ENCODE assay signal across 20 cellular contexts in the genomic region with DNA sequence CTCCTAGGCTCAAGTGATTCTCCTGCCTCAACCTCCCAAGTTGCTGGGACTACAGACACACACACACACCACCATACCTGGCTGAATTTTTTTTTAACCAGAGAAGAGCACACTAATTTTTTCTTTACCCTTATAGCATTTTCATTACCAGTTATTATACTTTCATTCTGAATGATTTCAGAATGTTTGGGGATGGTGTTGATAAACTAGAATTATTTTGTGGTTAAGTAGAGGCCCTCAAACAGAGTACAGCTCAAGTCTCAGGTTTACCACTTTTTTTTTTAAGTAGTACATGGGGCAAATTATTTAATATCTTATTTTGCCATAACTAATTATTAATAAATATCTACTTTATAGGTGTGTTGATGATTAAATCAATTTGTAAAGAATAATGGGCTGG.
DNase-seq lines count a peak whose midpoint lies in the region; ATAC-seq, FAIRE-seq and TF ChIP-seq lines count a peak whose summit lies in the region.
"Had no signal": no experiment of that assay in that cellular context is flagged by ENCODE, and none has a peak within 500 bp of the region (broad histone marks: within the 10 kb centered on the region; RNA-seq: fewer than 3 reads in every experiment).

No MANE protein-coding gene starts in this region.

- peak overlapping the region; percentile 32 for H3K27ac Mint-ChIP-seq in activated CD4-positive, alpha-beta T cell treated with anti-CD3 and anti-CD28 coated beads, Interleukin-2, amount 10 ng/mL, durations not matched to agents 24 days and 14 days
- peak overlapping the region; percentile 34 for H3K27ac Mint-ChIP-seq in chondrocyte (ENCODE audit: unreplicated experiment)
- peak overlapping the region; percentile 53 for H3K27ac Mint-ChIP-seq in stimulated activated memory B cell treated with anti-CD40 and anti-IgM and Interleukin-4, amounts not matched to agents 10 μg/mL and 1 μg/mL and 100 μg/mL, for 72 hours
- H3K27ac Mint-ChIP-seq: GM23338, H9 had no signal

- H3K36me3 Mint-ChIP-seq in activated CD4-positive, alpha-beta T cell treated with anti-CD3 and anti-CD28 coated beads, Interleukin-2, amount 10 ng/mL, durations not matched to agents 24 days and 14 days (ENCODE audit: low read depth): peaks cover 38% of the 10 kb centered on the region
- no peaks in the 10 kb centered on the region for H3K36me3 Mint-ChIP-seq in chondrocyte (ENCODE audit: low read depth)
- H3K36me3 Mint-ChIP-seq in stimulated activated memory B cell treated with anti-CD40 and anti-IgM and Interleukin-4, amounts not matched to agents 10 μg/mL and 1 μg/mL and 100 μg/mL, for 72 hours: peaks cover 27% of the 10 kb centered on the region

- TF ChIP-seq POLR2A in GM12891 (IDR thresholded peaks at IDR 0.05; ENCODE audit: low read depth, low read length): no peak

- TF ChIP-seq CTCF in chondrocyte (IDR thresholded peaks at IDR 0.05): no peak

- H3K27me3 Mint-ChIP-seq in activated CD4-positive, alpha-beta T cell treated with anti-CD3 and anti-CD28 coated beads, Interleukin-2, amount 10 ng/mL, durations not matched to agents 24 days and 14 days: no peaks in the 10 kb centered on the region
- H3K27me3 Mint-ChIP-seq in chondrocyte (ENCODE audit: low read depth): no peaks in the 10 kb centered on the region
- no peaks in the 10 kb centered on the region for H3K27me3 Mint-ChIP-seq in stimulated activated memory B cell treated with anti-CD40 and anti-IgM and Interleukin-4, amounts not matched to agents 10 μg/mL and 1 μg/mL and 100 μg/mL, for 72 hours
- H3K27me3 Mint-ChIP-seq: CD4-positive, alpha-beta memory T cell had no signal

- intact Hi-C loops in activated CD4-positive, alpha-beta T cell treated with anti-CD3 and anti-CD28 coated beads, Interleukin-2, amount 10 ng/mL, durations not matched to agents 24 days and 14 days (cut with micrococcal nuclease): no loop called here

- no peak for FAIRE-seq in GM12891 (lab: Jason Lieb, UNC)
- FAIRE-seq: A549, GM19239 had no signal

- no peak for DNase-seq in activated CD4-positive, alpha-beta T cell treated with anti-CD3 and anti-CD28 coated beads, Interleukin-2, amount 10 ng/mL, durations not matched to agents 24 days and 14 days
- no peak for DNase-seq in activated CD4-positive, alpha-beta T cell treated with anti-CD3 and anti-CD28 coated beads, Interleukin-2, amount 50 U/mL, for 1 hour
- DNase-seq in chondrocyte (ENCODE audit: low spot score): no peak
- no peak for DNase-seq in NAMALWA (ENCODE audit: low spot score)
- DNase-seq in GM12891 (ENCODE audit: insufficient read length, low spot score): no peak
- DNase-seq: 8988T; C1 segment of cervical spinal cord; Calu3; CD4-positive, alpha-beta memory T cell; COR-L47; DMS53; DMS79 treated with DMSO at 0.1 percent for 48 hours; GF-D8; H9 had no signal

- peaks cover 36% of the 10 kb centered on the region for H3K4me1 Mint-ChIP-seq in activated CD4-positive, alpha-beta T cell treated with anti-CD3 and anti-CD28 coated beads, Interleukin-2, amount 10 ng/mL, durations not matched to agents 24 days and 14 days
- H3K4me1 Mint-ChIP-seq in chondrocyte (ENCODE audit: low read depth): peaks cover 7% of the 10 kb centered on the region
- H3K4me1 Mint-ChIP-seq in stimulated activated memory B cell treated with anti-CD40 and anti-IgM and Interleukin-4, amounts not matched to agents 10 μg/mL and 1 μg/mL and 100 μg/mL, for 72 hours: peaks cover 61% of the 10 kb centered on the region

- H3K4me3 Mint-ChIP-seq in activated CD4-positive, alpha-beta T cell treated with anti-CD3 and anti-CD28 coated beads, Interleukin-2, amount 10 ng/mL, durations not matched to agents 24 days and 14 days: no peak overlapping the region
- H3K4me3 Mint-ChIP-seq in chondrocyte (ENCODE audit: unreplicated experiment): no peak overlapping the region
- no peak overlapping the region for H3K4me3 Mint-ChIP-seq in stimulated activated memory B cell treated with anti-CD40 and anti-IgM and Interleukin-4, amounts not matched to agents 10 μg/mL and 1 μg/mL and 100 μg/mL, for 72 hours
- H3K4me3 Mint-ChIP-seq: GM23338, H9 had no signal

- H3K9me3 Mint-ChIP-seq in activated CD4-positive, alpha-beta T cell treated with anti-CD3 and anti-CD28 coated beads, Interleukin-2, amount 10 ng/mL, durations not matched to agents 24 days and 14 days: peaks cover 13% of the 10 kb centered on the region
- peaks cover 4% of the 10 kb centered on the region for H3K9me3 Mint-ChIP-seq in chondrocyte (ENCODE audit: low read depth)
- peaks cover 9% of the 10 kb centered on the region for H3K9me3 Mint-ChIP-seq in stimulated activated memory B cell treated with anti-CD40 and anti-IgM and Interleukin-4, amounts not matched to agents 10 μg/mL and 1 μg/mL and 100 μg/mL, for 72 hours

- no peak for ATAC-seq in stimulated activated memory B cell treated with anti-CD40 and anti-IgM and Interleukin-4, amounts not matched to agents 10 μg/mL and 1 μg/mL and 100 μg/mL, for 72 hours
- no peak for ATAC-seq in HG02852 (IDR thresholded peaks at IDR 0.05; ENCODE audit: unreplicated experiment)
- ATAC-seq: A549, GM23338, HCT116 had no signal

TF ChIP-seq in GM12891, 5 proteins besides CTCF, POLR2A, EP300 and RAD21:
- TF ChIP-seq SPI1 (IDR thresholded peaks at IDR 0.05; ENCODE audit: low read depth, low read length): no peak
- TF ChIP-seq TAF1 (IDR thresholded peaks at IDR 0.05; ENCODE audit: low read depth, low read length): no peak
- no peak for TF ChIP-seq PAX5 (IDR thresholded peaks at IDR 0.05; ENCODE audit: insufficient read depth, low read length, severe bottlenecking)
- TF ChIP-seq POU2F2 (IDR thresholded peaks at IDR 0.05; ENCODE audit: low read depth, low read length): no peak
- TF ChIP-seq POLR2AphosphoS5 (IDR thresholded peaks at IDR 0.05; ENCODE audit: low read depth, low read length): no peak
